Comparison of ENCODE assay signal across 1 cellular context in the genomic region with DNA sequence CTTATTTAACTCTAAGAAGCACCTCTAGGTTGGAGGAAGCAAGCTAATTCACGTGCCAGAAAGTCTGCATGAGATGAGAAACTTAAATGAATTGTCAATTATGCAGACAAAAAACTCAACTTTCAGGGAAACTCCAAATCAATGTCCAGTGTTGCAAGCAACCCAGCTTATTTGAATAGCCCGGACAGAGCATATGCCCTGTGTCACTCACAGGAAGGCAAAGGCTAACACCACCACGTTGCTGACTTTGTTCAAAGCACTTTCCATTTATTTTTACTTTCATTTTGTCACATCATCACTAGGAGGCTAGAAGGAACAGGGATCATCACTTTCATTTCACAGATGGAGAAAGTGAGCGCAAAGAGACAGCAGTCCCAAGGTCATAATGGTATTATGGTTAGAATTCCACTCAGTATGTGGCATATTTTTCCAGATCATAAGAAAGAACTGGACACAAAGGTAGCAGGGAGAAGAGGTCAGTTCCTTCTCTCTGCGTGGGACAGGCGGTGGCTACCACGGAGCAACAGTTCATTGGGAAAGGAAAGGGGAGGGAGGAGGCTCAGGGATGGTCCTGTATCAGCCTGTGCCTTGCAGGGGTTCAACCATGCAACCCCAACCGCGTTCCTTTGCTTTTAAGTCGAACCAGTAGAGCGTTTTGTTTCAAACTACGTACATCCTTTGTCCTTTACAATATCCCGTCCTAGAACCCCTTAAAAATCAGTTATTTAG.
TF ChIP-seq lines count a peak whose summit lies in the region.

No MANE protein-coding gene starts in this region.

TF ChIP-seq in HepG2, 621 proteins besides CTCF, POLR2A, EP300 and RAD21 (continued from another document and continues in another):
- TF ChIP-seq STAG1 (CRISPR knock-in tag; IDR thresholded peaks at IDR 0.05) (peak; percentile 20; the same call in 1 of the 2 replicates), SAP130 (CRISPR knock-in tag; IDR thresholded peaks at IDR 0.05; ENCODE audit: low read depth) (peak; percentile 95), MXI1 (IDR thresholded peaks at IDR 0.05; ENCODE audit: borderline replicate concordance, low read depth, low read length) (peak; percentile 86; the same call in 1 of the 3 replicates), ZNF24 (IDR thresholded peaks at IDR 0.05) (no peak), IRF2 (CRISPR knock-in tag; IDR thresholded peaks at IDR 0.05) (peak; percentile 98), ZNF546 (CRISPR knock-in tag; conservative IDR thresholded peaks at IDR 0.05) (0 out of 2 replicates have a peak, but pooled peaks have one; percentile 1), ZNF777 (CRISPR knock-in tag; IDR thresholded peaks at IDR 0.05) (no peak), DMAP1 (CRISPR knock-in tag; IDR thresholded peaks at IDR 0.05) (no peak; the same call in 1 of the 2 replicates), ZNF292 (CRISPR knock-in tag; IDR thresholded peaks at IDR 0.05; ENCODE audit: borderline replicate concordance, low read depth) (peak; percentile 42; the same call in 1 of the 2 replicates), HMG20A (CRISPR knock-in tag; IDR thresholded peaks at IDR 0.05; ENCODE audit: borderline replicate concordance) (peak; percentile 65; the same call in 1 of the 2 replicates), KLF16 (CRISPR knock-in tag; IDR thresholded peaks at IDR 0.05) (peak in 1 of 2 experiments; percentile 39; a peak in 1 of 4 replicates), ZNF652 (CRISPR knock-in tag; IDR thresholded peaks at IDR 0.05; ENCODE audit: borderline replicate concordance, low read depth) (no peak), KLF6 (CRISPR knock-in tag; IDR thresholded peaks at IDR 0.05) (0 out of 2 replicates have a peak, but pooled peaks have one; percentile 43), ZNF331 (CRISPR knock-in tag; IDR thresholded peaks at IDR 0.05) (no peak), RBFOX2 (IDR thresholded peaks at IDR 0.05; ENCODE audit: low read depth, low read length) (0 out of 2 replicates have a peak, but pooled peaks have one; percentile 15), REPIN1 (CRISPR knock-in tag; IDR thresholded peaks at IDR 0.05; ENCODE audit: borderline replicate concordance, low read depth) (no peak), ETV5 (CRISPR knock-in tag; IDR thresholded peaks at IDR 0.05; ENCODE audit: borderline replicate concordance) (peak; percentile 42; the same call in 1 of the 2 replicates), TBX2 (CRISPR knock-in tag; IDR thresholded peaks at IDR 0.05; ENCODE audit: borderline replicate concordance) (0 out of 2 replicates have a peak, but pooled peaks have one; percentile 31), RARA (CRISPR knock-in tag; IDR thresholded peaks at IDR 0.05) (peak; percentile 43; the same call in 1 of the 2 replicates), ELF3 (CRISPR knock-in tag; IDR thresholded peaks at IDR 0.05) (peak; percentile 17; the same call in 1 of the 2 replicates), SOX6 (IDR thresholded peaks at IDR 0.05) (no peak), SOX6 (CRISPR knock-in tag; IDR thresholded peaks at IDR 0.05) (peak; percentile 28), GATAD1 (CRISPR knock-in tag; IDR thresholded peaks at IDR 0.05) (peak; percentile 37; the same call in 1 of the 2 replicates), ZNF644 (CRISPR knock-in tag; IDR thresholded peaks at IDR 0.05; ENCODE audit: low read depth) (no peak), TCF12 (IDR thresholded peaks at IDR 0.05) (no peak), TCF12 (CRISPR knock-in tag; IDR thresholded peaks at IDR 0.05) (no peak), BCL6 (CRISPR knock-in tag; IDR thresholded peaks at IDR 0.05) (peak; percentile 76), HOXD1 (CRISPR knock-in tag; IDR thresholded peaks at IDR 0.05) (0 out of 2 replicates have a peak, but pooled peaks have one; percentile 7), SP5 (CRISPR knock-in tag; IDR thresholded peaks at IDR 0.05; ENCODE audit: borderline replicate concordance, low read depth) (no peak), SRF (IDR thresholded peaks at IDR 0.05; ENCODE audit: low read depth, low read length) (0 out of 2 replicates have a peak, but pooled peaks have one; percentile 19), CEBPG (CRISPR knock-in tag; IDR thresholded peaks at IDR 0.05) (peak; percentile 58), ZNF883 (CRISPR knock-in tag; IDR thresholded peaks at IDR 0.05; ENCODE audit: not compliant biosample characterization) (no peak), NCOA5 (CRISPR knock-in tag; IDR thresholded peaks at IDR 0.05) (no peak), BHLHE40 (IDR thresholded peaks at IDR 0.05; ENCODE audit: low read length) (0 out of 2 replicates have a peak, but pooled peaks have one; percentile 27), ZNF124 (CRISPR knock-in tag; IDR thresholded peaks at IDR 0.05) (0 out of 2 replicates have a peak, but pooled peaks have one; percentile 51), ONECUT2 (CRISPR knock-in tag; IDR thresholded peaks at IDR 0.05) (peak; percentile 63), SIN3B (IDR thresholded peaks at IDR 0.05; ENCODE audit: low read length) (0 out of 2 replicates have a peak, but pooled peaks have one; percentile 53), RCOR2 (CRISPR knock-in tag; IDR thresholded peaks at IDR 0.05) (peak; percentile 22; the same call in 1 of the 2 replicates), ZNF660 (CRISPR knock-in tag; IDR thresholded peaks at IDR 0.05; ENCODE audit: borderline replicate concordance, low read depth) (no peak), LCORL (IDR thresholded peaks at IDR 0.05) (no peak), LCORL (CRISPR knock-in tag; IDR thresholded peaks at IDR 0.05) (peak; percentile 62; the same call in 1 of the 2 replicates), XRCC5 (optimal IDR thresholded peaks at IDR 0.05; ENCODE audit: low read length) (peak; percentile 18), MEIS2 (CRISPR knock-in tag; IDR thresholded peaks at IDR 0.05) (no peak), ZSCAN20 (CRISPR knock-in tag; IDR thresholded peaks at IDR 0.05; ENCODE audit: borderline replicate concordance) (no peak), ZNF501 (CRISPR knock-in tag; IDR thresholded peaks at IDR 0.05) (0 out of 2 replicates have a peak, but pooled peaks have one; percentile 26), SUZ12 (IDR thresholded peaks at IDR 0.05; ENCODE audit: low read depth, low read length) (no peak), MXD4 (CRISPR knock-in tag; IDR thresholded peaks at IDR 0.05) (0 out of 2 replicates have a peak, but pooled peaks have one; percentile 38), ZKSCAN5 (CRISPR knock-in tag; IDR thresholded peaks at IDR 0.05) (no peak), THAP11 (CRISPR knock-in tag; IDR thresholded peaks at IDR 0.05) (0 out of 2 replicates have a peak, but pooled peaks have one; percentile 22), RXRB (CRISPR knock-in tag; IDR thresholded peaks at IDR 0.05; ENCODE audit: borderline replicate concordance) (peak; percentile 29; the same call in 1 of the 2 replicates), RFX3 (CRISPR knock-in tag; IDR thresholded peaks at IDR 0.05) (no peak), ZFP90 (CRISPR knock-in tag; IDR thresholded peaks at IDR 0.05; ENCODE audit: borderline replicate concordance) (no peak), ATAD3A (CRISPR knock-in tag; IDR thresholded peaks at IDR 0.05) (no peak), NBN (conservative IDR thresholded peaks at IDR 0.05) (no peak), ZMYM4 (CRISPR knock-in tag; IDR thresholded peaks at IDR 0.05) (peak; percentile 33; the same call in 1 of the 2 replicates)
- TF ChIP-seq, protein P1, sequence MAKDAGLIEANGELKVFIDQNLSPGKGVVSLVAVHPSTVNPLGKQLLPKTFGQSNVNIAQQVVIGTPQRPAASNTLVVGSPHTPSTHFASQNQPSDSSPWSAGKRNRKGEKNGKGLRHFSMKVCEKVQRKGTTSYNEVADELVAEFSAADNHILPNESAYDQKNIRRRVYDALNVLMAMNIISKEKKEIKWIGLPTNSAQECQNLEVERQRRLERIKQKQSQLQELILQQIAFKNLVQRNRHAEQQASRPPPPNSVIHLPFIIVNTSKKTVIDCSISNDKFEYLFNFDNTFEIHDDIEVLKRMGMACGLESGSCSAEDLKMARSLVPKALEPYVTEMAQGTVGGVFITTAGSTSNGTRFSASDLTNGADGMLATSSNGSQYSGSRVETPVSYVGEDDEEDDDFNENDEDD (CRISPR knock-in tag; IDR thresholded peaks at IDR 0.05; ENCODE audit: borderline replicate concordance), result 0 out of 2 replicates have a peak, but pooled peaks have one; percentile 38
- TF ChIP-seq, protein P2, sequence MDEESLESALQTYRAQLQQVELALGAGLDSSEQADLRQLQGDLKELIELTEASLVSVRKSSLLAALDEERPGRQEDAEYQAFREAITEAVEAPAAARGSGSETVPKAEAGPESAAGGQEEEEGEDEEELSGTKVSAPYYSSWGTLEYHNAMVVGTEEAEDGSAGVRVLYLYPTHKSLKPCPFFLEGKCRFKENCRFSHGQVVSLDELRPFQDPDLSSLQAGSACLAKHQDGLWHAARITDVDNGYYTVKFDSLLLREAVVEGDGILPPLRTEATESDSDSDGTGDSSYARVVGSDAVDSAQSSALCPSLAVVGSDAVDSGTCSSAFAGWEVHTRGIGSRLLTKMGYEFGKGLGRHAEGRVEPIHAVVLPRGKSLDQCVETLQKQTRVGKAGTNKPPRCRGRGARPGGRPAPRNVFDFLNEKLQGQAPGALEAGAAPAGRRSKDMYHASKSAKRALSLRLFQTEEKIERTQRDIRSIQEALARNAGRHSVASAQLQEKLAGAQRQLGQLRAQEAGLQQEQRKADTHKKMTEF (CRISPR knock-in tag; IDR thresholded peaks at IDR 0.05), result peak; percentile 22; the same call in 1 of the 2 replicates
- TF ChIP-seq, protein P3, sequence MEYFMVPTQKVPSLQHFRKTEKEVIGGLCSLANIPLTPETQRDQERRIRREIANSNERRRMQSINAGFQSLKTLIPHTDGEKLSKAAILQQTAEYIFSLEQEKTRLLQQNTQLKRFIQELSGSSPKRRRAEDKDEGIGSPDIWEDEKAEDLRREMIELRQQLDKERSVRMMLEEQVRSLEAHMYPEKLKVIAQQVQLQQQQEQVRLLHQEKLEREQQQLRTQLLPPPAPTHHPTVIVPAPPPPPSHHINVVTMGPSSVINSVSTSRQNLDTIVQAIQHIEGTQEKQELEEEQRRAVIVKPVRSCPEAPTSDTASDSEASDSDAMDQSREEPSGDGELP (IDR thresholded peaks at IDR 0.05; ENCODE audit: borderline replicate concordance, low read depth), result peak; percentile 47; the same call in 1 of the 2 replicates
- TF ChIP-seq, protein P4, sequence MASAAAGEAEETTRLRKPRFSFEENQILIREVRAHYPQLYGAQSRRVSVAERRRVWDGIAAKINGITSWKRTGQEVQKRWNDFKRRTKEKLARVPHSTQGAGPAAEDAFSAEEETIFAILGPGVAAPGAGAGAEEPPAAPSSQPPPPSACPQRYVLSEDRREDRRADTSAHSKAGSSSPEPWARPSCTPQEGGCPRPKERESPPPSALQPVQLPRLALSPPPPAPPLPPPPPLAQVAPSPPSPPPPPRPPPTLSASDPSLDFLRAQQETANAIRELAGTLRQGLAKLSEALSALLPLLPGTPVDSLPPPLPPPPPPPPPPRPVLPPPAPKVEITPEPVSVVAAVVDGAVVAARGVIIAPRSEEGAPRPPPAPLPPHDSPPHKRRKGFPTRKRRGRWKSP (CRISPR knock-in tag; IDR thresholded peaks at IDR 0.05), result 0 out of 2 replicates have a peak, but pooled peaks have one; percentile 40
- TF ChIP-seq, protein P5, sequence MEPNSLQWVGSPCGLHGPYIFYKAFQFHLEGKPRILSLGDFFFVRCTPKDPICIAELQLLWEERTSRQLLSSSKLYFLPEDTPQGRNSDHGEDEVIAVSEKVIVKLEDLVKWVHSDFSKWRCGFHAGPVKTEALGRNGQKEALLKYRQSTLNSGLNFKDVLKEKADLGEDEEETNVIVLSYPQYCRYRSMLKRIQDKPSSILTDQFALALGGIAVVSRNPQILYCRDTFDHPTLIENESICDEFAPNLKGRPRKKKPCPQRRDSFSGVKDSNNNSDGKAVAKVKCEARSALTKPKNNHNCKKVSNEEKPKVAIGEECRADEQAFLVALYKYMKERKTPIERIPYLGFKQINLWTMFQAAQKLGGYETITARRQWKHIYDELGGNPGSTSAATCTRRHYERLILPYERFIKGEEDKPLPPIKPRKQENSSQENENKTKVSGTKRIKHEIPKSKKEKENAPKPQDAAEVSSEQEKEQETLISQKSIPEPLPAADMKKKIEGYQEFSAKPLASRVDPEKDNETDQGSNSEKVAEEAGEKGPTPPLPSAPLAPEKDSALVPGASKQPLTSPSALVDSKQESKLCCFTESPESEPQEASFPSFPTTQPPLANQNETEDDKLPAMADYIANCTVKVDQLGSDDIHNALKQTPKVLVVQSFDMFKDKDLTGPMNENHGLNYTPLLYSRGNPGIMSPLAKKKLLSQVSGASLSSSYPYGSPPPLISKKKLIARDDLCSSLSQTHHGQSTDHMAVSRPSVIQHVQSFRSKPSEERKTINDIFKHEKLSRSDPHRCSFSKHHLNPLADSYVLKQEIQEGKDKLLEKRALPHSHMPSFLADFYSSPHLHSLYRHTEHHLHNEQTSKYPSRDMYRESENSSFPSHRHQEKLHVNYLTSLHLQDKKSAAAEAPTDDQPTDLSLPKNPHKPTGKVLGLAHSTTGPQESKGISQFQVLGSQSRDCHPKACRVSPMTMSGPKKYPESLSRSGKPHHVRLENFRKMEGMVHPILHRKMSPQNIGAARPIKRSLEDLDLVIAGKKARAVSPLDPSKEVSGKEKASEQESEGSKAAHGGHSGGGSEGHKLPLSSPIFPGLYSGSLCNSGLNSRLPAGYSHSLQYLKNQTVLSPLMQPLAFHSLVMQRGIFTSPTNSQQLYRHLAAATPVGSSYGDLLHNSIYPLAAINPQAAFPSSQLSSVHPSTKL (CRISPR knock-in tag; IDR thresholded peaks at IDR 0.05), result peak; percentile 54; the same call in 1 of the 2 replicates
- TF ChIP-seq, protein P6, sequence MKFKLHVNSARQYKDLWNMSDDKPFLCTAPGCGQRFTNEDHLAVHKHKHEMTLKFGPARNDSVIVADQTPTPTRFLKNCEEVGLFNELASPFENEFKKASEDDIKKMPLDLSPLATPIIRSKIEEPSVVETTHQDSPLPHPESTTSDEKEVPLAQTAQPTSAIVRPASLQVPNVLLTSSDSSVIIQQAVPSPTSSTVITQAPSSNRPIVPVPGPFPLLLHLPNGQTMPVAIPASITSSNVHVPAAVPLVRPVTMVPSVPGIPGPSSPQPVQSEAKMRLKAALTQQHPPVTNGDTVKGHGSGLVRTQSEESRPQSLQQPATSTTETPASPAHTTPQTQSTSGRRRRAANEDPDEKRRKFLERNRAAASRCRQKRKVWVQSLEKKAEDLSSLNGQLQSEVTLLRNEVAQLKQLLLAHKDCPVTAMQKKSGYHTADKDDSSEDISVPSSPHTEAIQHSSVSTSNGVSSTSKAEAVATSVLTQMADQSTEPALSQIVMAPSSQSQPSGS (CRISPR knock-in tag; IDR thresholded peaks at IDR 0.05), result peak; percentile 17; the same call in 1 of the 2 replicates
- TF ChIP-seq, protein P7, sequence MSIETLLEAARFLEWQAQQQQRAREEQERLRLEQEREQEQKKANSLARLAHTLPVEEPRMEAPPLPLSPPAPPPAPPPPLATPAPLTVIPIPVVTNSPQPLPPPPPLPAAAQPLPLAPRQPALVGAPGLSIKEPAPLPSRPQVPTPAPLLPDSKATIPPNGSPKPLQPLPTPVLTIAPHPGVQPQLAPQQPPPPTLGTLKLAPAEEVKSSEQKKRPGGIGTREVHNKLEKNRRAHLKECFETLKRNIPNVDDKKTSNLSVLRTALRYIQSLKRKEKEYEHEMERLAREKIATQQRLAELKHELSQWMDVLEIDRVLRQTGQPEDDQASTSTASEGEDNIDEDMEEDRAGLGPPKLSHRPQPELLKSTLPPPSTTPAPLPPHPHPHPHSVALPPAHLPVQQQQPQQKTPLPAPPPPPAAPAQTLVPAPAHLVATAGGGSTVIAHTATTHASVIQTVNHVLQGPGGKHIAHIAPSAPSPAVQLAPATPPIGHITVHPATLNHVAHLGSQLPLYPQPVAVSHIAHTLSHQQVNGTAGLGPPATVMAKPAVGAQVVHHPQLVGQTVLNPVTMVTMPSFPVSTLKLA (IDR thresholded peaks at IDR 0.05), result peak; percentile 55; the same call in 1 of the 2 replicates
